In the genomic region with DNA sequence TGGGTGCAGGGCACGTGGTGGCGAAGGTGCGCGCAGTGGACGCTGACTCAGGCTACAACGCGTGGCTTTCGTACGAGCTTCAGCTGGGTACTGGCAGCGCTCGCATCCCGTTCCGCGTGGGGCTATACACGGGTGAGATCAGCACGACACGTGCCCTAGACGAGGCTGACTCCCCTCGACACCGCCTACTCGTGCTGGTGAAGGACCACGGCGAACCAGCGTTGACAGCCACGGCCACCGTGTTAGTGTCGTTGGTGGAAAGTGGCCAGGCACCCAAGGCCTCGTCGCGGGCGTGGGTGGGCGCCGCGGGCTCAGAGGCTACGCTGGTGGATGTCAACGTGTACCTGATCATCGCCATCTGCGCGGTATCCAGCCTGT, we compare ENCODE assay signal across 28 cellular contexts. TPM values are rescaled to one million over a fixed set of nuclear protein-coding genes. Genes with fewer than 3 reads are reported as not detected.
"Had no signal": no experiment of that assay in that cellular context is flagged by ENCODE, and none has a peak within 500 bp of the region (broad histone marks: within the 10 kb centered on the region; RNA-seq: fewer than 3 reads in every experiment).

No MANE protein-coding gene starts in this region.

- H3K27me3 ChIP-seq: ascending aorta, breast epithelium, cardiac muscle cell, foreskin keratinocyte had no signal

- H3K4me1 ChIP-seq: ascending aorta, breast epithelium, esophagus muscularis mucosa, foreskin keratinocyte, gastrocnemius medialis had no signal

- H3K27ac ChIP-seq: ascending aorta, breast epithelium, cardiac muscle cell, coronary artery, dorsolateral prefrontal cortex, esophagus muscularis mucosa, foreskin keratinocyte, gastrocnemius medialis had no signal

- ATAC-seq: activated CD4-positive, alpha-beta T cell treated with anti-CD3 and anti-CD28 coated beads for 36 hours; activated naive CD4-positive, alpha-beta T cell treated with anti-CD3 and anti-CD28 coated beads, Interleukin-2, amount 50 U/mL, for 72 hours; activated T-cell treated with anti-CD3 and anti-CD28 coated beads, Interleukin-2, amount 50 U/mL, for 72 hours; foreskin keratinocyte; gastrocnemius medialis had no signal

- H3K4me3 ChIP-seq: ascending aorta, breast epithelium, cardiac muscle cell, coronary artery, dorsolateral prefrontal cortex, esophagus muscularis mucosa, gastrocnemius medialis had no signal

- H3K36me3 ChIP-seq: ascending aorta, breast epithelium, esophagus muscularis mucosa, gastrocnemius medialis had no signal

- DNase-seq: activated CD4-positive, alpha-beta memory T cell treated with anti-CD3 and anti-CD28 coated beads, Interleukin-2, amount 10 ng/mL, durations not matched to agents 7 days and 5 days; activated CD4-positive, alpha-beta T cell treated with anti-CD3 and anti-CD28 coated beads for 36 hours; activated CD4-positive, alpha-beta T cell treated with anti-CD3 and anti-CD28 coated beads, Interleukin-2, amount 10 ng/mL, durations not matched to agents 24 days and 14 days; activated CD4-positive, CD25-positive, alpha-beta regulatory T cell; activated CD4-positive, CD25-positive, alpha-beta regulatory T cell treated with anti-CD3 and anti-CD28 coated beads, Interleukin-2, amount 50 U/mL, for 72 hours; activated CD8-positive, alpha-beta memory T cell treated with anti-CD3 and anti-CD28 coated beads, Interleukin-2, amount 50 U/mL, for 48 hours; activated gamma-delta T cell; activated naive CD4-positive, alpha-beta T cell; activated naive CD4-positive, alpha-beta T cell treated with anti-CD3 and anti-CD28 coated beads, Interleukin-2, amount 10 ng/mL, durations not matched to agents 7 days and 5 days; activated naive CD8-positive, alpha-beta T cell treated with anti-CD3 and anti-CD28 coated beads, Interleukin-2, amount 10 ng/mL, durations not matched to agents 7 days and 5 days; activated T-cell treated with anti-CD3 and anti-CD28 coated beads for 4 hours; activated T-cell treated with anti-CD3 and anti-CD28 coated beads, Interleukin-2, amount 50 U/mL, for 24 hours; activated T-cell treated with anti-CD3 and anti-CD28 coated beads, Interleukin-2, amount 50 U/mL, for 72 hours; central memory CD4-positive, alpha-beta T cell; cerebellar nuclear complex; dorsolateral prefrontal cortex; effector memory CD4-positive, alpha-beta T cell; erythroblast; foreskin keratinocyte; gastrocnemius medialis; T-helper 2 cell had no signal

RNA-seq across cellular contexts. Expression of a gene that starts 2.1 kb away (rescaled TPM):
- total RNA-seq: activated CD4-positive, alpha-beta memory T cell treated with anti-CD3 and anti-CD28 coated beads, Interleukin-2, amount 10 ng/mL, durations not matched to agents 7 days and 5 days; activated CD4-positive, alpha-beta T cell treated with anti-CD3 and anti-CD28 coated beads for 36 hours; activated CD4-positive, alpha-beta T cell treated with anti-CD3 and anti-CD28 coated beads, Interleukin-2, amount 10 ng/mL, durations not matched to agents 24 days and 14 days; activated naive CD8-positive, alpha-beta T cell treated with anti-CD3 and anti-CD28 coated beads, Interleukin-2, amount 10 ng/mL, durations not matched to agents 7 days and 5 days; activated T-cell treated with anti-CD3 and anti-CD28 coated beads, Interleukin-2, amount 50 U/mL, for 72 hours; ascending aorta; foreskin keratinocyte; T-helper 1 cell treated with Interleukin-12 subunit alpha and Interleukin-12 subunit beta and Interleukin-4 antibody, amounts not matched to agents 30 ng/mL and 1 ng/mL, for 36 hours had no signal
- polyA plus RNA-seq: foreskin keratinocyte had no signal

RNA-seq across cellular contexts. Expression of a gene that starts 4.2 kb away (rescaled TPM):
- total RNA-seq: activated CD4-positive, alpha-beta memory T cell treated with anti-CD3 and anti-CD28 coated beads, Interleukin-2, amount 10 ng/mL, durations not matched to agents 7 days and 5 days; activated CD4-positive, alpha-beta T cell treated with anti-CD3 and anti-CD28 coated beads for 36 hours; activated CD4-positive, alpha-beta T cell treated with anti-CD3 and anti-CD28 coated beads, Interleukin-2, amount 10 ng/mL, durations not matched to agents 24 days and 14 days; activated naive CD4-positive, alpha-beta T cell treated with anti-CD3 and anti-CD28 coated beads, Interleukin-2, amount 50 U/mL, for 72 hours; activated naive CD8-positive, alpha-beta T cell treated with anti-CD3 and anti-CD28 coated beads, Interleukin-2, amount 10 ng/mL, durations not matched to agents 7 days and 5 days; activated T-cell treated with anti-CD3 and anti-CD28 coated beads, Interleukin-2, amount 50 U/mL, for 72 hours; ascending aorta; foreskin keratinocyte; T-helper 1 cell treated with Interleukin-12 subunit alpha and Interleukin-12 subunit beta and Interleukin-4 antibody, amounts not matched to agents 30 ng/mL and 1 ng/mL, for 36 hours had no signal

RNA-seq across cellular contexts. Expression of a gene that starts 10.2 kb away (rescaled TPM):
- total RNA-seq: activated CD4-positive, alpha-beta memory T cell treated with anti-CD3 and anti-CD28 coated beads, Interleukin-2, amount 10 ng/mL, durations not matched to agents 7 days and 5 days; activated CD4-positive, alpha-beta T cell treated with anti-CD3 and anti-CD28 coated beads for 36 hours; activated CD4-positive, alpha-beta T cell treated with anti-CD3 and anti-CD28 coated beads, Interleukin-2, amount 10 ng/mL, durations not matched to agents 24 days and 14 days; activated naive CD4-positive, alpha-beta T cell treated with anti-CD3 and anti-CD28 coated beads, Interleukin-2, amount 50 U/mL, for 72 hours; activated naive CD8-positive, alpha-beta T cell treated with anti-CD3 and anti-CD28 coated beads, Interleukin-2, amount 10 ng/mL, durations not matched to agents 7 days and 5 days; activated T-cell treated with anti-CD3 and anti-CD28 coated beads, Interleukin-2, amount 50 U/mL, for 72 hours; ascending aorta; foreskin keratinocyte; T-helper 1 cell treated with Interleukin-12 subunit alpha and Interleukin-12 subunit beta and Interleukin-4 antibody, amounts not matched to agents 30 ng/mL and 1 ng/mL, for 36 hours had no signal
- polyA plus RNA-seq: foreskin keratinocyte had no signal

RNA-seq across cellular contexts. Expression of a gene that starts 10.8 kb away (rescaled TPM):
- total RNA-seq: activated CD4-positive, alpha-beta memory T cell treated with anti-CD3 and anti-CD28 coated beads, Interleukin-2, amount 10 ng/mL, durations not matched to agents 7 days and 5 days; activated CD4-positive, alpha-beta T cell treated with anti-CD3 and anti-CD28 coated beads for 36 hours; activated CD4-positive, alpha-beta T cell treated with anti-CD3 and anti-CD28 coated beads, Interleukin-2, amount 10 ng/mL, durations not matched to agents 24 days and 14 days; activated naive CD4-positive, alpha-beta T cell treated with anti-CD3 and anti-CD28 coated beads, Interleukin-2, amount 50 U/mL, for 72 hours; activated naive CD8-positive, alpha-beta T cell treated with anti-CD3 and anti-CD28 coated beads, Interleukin-2, amount 10 ng/mL, durations not matched to agents 7 days and 5 days; activated T-cell treated with anti-CD3 and anti-CD28 coated beads, Interleukin-2, amount 50 U/mL, for 72 hours; ascending aorta; breast epithelium; cardiac muscle cell; esophagus muscularis mucosa; foreskin keratinocyte; gastrocnemius medialis; T-helper 1 cell treated with Interleukin-12 subunit alpha and Interleukin-12 subunit beta and Interleukin-4 antibody, amounts not matched to agents 30 ng/mL and 1 ng/mL, for 36 hours had no signal
- polyA plus RNA-seq: foreskin keratinocyte had no signal

RNA-seq across cellular contexts. Expression of a gene that starts 24.7 kb away (rescaled TPM):
- total RNA-seq: activated CD4-positive, alpha-beta memory T cell treated with anti-CD3 and anti-CD28 coated beads, Interleukin-2, amount 10 ng/mL, durations not matched to agents 7 days and 5 days; activated CD4-positive, alpha-beta T cell treated with anti-CD3 and anti-CD28 coated beads for 36 hours; activated CD4-positive, alpha-beta T cell treated with anti-CD3 and anti-CD28 coated beads, Interleukin-2, amount 10 ng/mL, durations not matched to agents 24 days and 14 days; activated naive CD4-positive, alpha-beta T cell treated with anti-CD3 and anti-CD28 coated beads, Interleukin-2, amount 50 U/mL, for 72 hours; activated naive CD8-positive, alpha-beta T cell treated with anti-CD3 and anti-CD28 coated beads, Interleukin-2, amount 10 ng/mL, durations not matched to agents 7 days and 5 days; activated T-cell treated with anti-CD3 and anti-CD28 coated beads, Interleukin-2, amount 50 U/mL, for 72 hours; ascending aorta; foreskin keratinocyte; gastrocnemius medialis; T-helper 1 cell treated with Interleukin-12 subunit alpha and Interleukin-12 subunit beta and Interleukin-4 antibody, amounts not matched to agents 30 ng/mL and 1 ng/mL, for 36 hours had no signal
- polyA plus RNA-seq: foreskin keratinocyte had no signal
